17 cellular contexts compared by ENCODE assay signal in the genomic region with DNA sequence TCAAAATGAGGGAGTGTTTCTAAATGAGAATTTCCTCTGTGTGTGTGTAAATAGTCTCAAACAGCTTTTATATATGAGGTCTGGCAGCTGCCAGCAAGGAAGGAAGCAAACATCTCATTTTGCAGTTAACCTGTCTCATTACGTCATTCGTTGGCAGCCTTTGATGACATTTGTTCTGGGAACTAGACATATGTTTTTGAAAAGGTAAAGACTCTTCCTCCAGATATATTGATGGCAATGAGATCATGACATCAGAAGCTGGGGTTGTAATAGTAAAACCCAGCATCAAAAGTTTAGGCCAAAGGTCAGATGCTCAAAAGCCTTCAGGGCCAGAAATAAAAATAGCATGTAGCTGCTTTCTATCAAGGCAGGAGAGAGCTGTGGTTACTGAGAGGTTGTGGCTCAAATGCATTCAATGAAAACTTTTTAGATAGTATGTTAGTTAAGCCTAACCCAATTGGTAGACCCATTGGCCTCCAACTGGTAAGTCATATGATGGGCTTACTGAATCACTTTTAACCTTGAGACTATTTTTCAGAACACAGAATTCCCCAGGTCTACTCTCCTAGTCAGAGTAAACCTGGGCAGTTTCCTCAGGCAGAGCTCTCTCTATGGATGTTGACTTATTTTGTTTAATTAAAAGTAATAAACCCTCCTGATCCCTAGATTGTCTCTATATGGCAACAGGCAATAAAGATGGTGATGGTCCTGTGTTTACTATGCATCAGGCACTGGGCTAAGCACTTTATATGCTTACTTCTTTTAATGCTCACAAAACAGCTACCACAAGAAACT.
DNase-seq lines count a peak whose midpoint lies in the region; ATAC-seq lines count a peak whose summit lies in the region.
"Had no signal": no experiment of that assay in that cellular context is flagged by ENCODE, and none has a peak within 500 bp of the region (broad histone marks: within the 10 kb centered on the region; RNA-seq: fewer than 3 reads in every experiment).

No MANE protein-coding gene starts in this region.

- H3K36me3 ChIP-seq in thymus (ENCODE audit: control insufficient read depth, insufficient read depth) = no peaks in the 10 kb centered on the region
- H3K36me3 ChIP-seq: sigmoid colon had no signal

- peak; percentile 21 for ATAC-seq in left ventricle myocardium superior
- no peak for ATAC-seq in left cardiac atrium
- no peak for ATAC-seq in GM21526 (IDR thresholded peaks at IDR 0.05; ENCODE audit: low FRiP score, unreplicated experiment)
- ATAC-seq: GM23338, SK-N-SH treated with all-trans-retinoic acid at 6 μM for 48 hours had no signal

- intact Hi-C loops in left ventricle myocardium superior (cut with micrococcal nuclease) = no loop called here
- intact Hi-C loops in left cardiac atrium (cut with DNase I) = no loop called here

- no peak overlapping the region for H3K4me3 ChIP-seq in thymus (ENCODE audit: low read length)
- H3K4me3 ChIP-seq: GM23338, sigmoid colon had no signal

- H3K27ac Mint-ChIP-seq in activated naive CD8-positive, alpha-beta T cell treated with anti-CD3 and anti-CD28 coated beads for 36 hours = peak overlapping the region; percentile 38
- H3K27ac Mint-ChIP-seq: activated naive CD4-positive, alpha-beta T cell treated with anti-CD3 and anti-CD28 coated beads, Interleukin-2, amount 50 U/mL, for 72 hours; GM23338 had no signal

- H3K27ac ChIP-seq in thymus (ENCODE audit: low read depth) = peak overlapping the region; percentile 76
- H3K27ac ChIP-seq: epithelial cell of prostate, sigmoid colon had no signal

- peaks cover 6% of the 10 kb centered on the region for H3K9me3 Mint-ChIP-seq in activated naive CD8-positive, alpha-beta T cell treated with anti-CD3 and anti-CD28 coated beads for 36 hours
- H3K9me3 Mint-ChIP-seq: GM23338 had no signal

- peaks cover 16% of the 10 kb centered on the region for H3K4me1 Mint-ChIP-seq in activated naive CD8-positive, alpha-beta T cell treated with anti-CD3 and anti-CD28 coated beads for 36 hours

- no peaks in the 10 kb centered on the region for H3K27me3 ChIP-seq in thymus (ENCODE audit: control insufficient read depth, insufficient read depth)
- H3K27me3 ChIP-seq: sigmoid colon had no signal

- H3K36me3 Mint-ChIP-seq in activated naive CD8-positive, alpha-beta T cell treated with anti-CD3 and anti-CD28 coated beads for 36 hours = peaks cover 4% of the 10 kb centered on the region

- no peaks in the 10 kb centered on the region for H3K27me3 Mint-ChIP-seq in activated naive CD8-positive, alpha-beta T cell treated with anti-CD3 and anti-CD28 coated beads for 36 hours

- H3K4me3 Mint-ChIP-seq in activated naive CD8-positive, alpha-beta T cell treated with anti-CD3 and anti-CD28 coated beads for 36 hours = no peak overlapping the region
- H3K4me3 Mint-ChIP-seq: GM23338 had no signal

- 64% methylated on average over 2 of the region's 2 CpGs for WGBS in thymus

- no peaks in the 10 kb centered on the region for H3K9me3 ChIP-seq in thymus (ENCODE audit: control insufficient read depth)
- H3K9me3 ChIP-seq: sigmoid colon had no signal

- no peak for DNase-seq in left ventricle myocardium superior
- DNase-seq in left cardiac atrium = no peak
- peak; percentile 5 for DNase-seq in NCI-H1694 (lab: John Stamatoyannopoulos, UW)
- no peak for DNase-seq in activated naive CD8-positive, alpha-beta T cell treated with anti-CD3 and anti-CD28 coated beads for 36 hours
- no peak for DNase-seq in GM03348 (ENCODE audit: low spot score)
- no peak for DNase-seq in stimulated activated CD4-positive, alpha-beta T cell treated with anti-CD3 and anti-CD28 coated beads, Interleukin-1b, Interleukin-23, amount 100 ng/mL, for 48 hours
- DNase-seq: activated CD4-positive, alpha-beta T cell treated with anti-CD3 and anti-CD28 coated beads for 48 hours; foreskin melanocyte; NCI-H510A treated with DMSO at 0.1 percent for 48 hours; sigmoid colon; stimulated activated CD4-positive, alpha-beta T cell treated with anti-CD3 and anti-CD28 coated beads, Interleukin-2, amount 100 ng/mL, for 24 hours had no signal

- no peaks in the 10 kb centered on the region for H3K4me1 ChIP-seq in thymus (ENCODE audit: control insufficient read depth, insufficient read depth, low read length)
- H3K4me1 ChIP-seq: sigmoid colon had no signal
